12 cellular contexts compared by ENCODE assay signal in genomic region chr4:37604464-37604863, GRCh38.
DNase-seq lines count a peak whose midpoint lies in the region; ATAC-seq and TF ChIP-seq lines count a peak whose summit lies in the region.
"Had no signal": no experiment of that assay in that cellular context is flagged by ENCODE, and none has a peak within 500 bp of the region (broad histone marks: within the 10 kb centered on the region; RNA-seq: fewer than 3 reads in every experiment).

No MANE protein-coding gene starts in this region.

- no peak overlapping the region for H3K4me3 ChIP-seq in fibroblast of pulmonary artery (replicated peaks; ENCODE audit: low read depth, low read length)
- H3K4me3 ChIP-seq: lung, upper lobe of left lung had no signal

- H3K36me3 Mint-ChIP-seq in activated CD4-positive, alpha-beta T cell treated with anti-CD3 and anti-CD28 coated beads, Interleukin-2, amount 10 ng/mL, durations not matched to agents 24 days and 14 days (ENCODE audit: low read depth), result peaks cover 13% of the 10 kb centered on the region
- peaks cover 18% of the 10 kb centered on the region for H3K36me3 Mint-ChIP-seq in type B pancreatic cell
- no peaks in the 10 kb centered on the region for H3K36me3 Mint-ChIP-seq in effector memory CD8-positive, alpha-beta T cell (ENCODE audit: insufficient read depth)

- no peak for TF ChIP-seq CTCF in fibroblast of pulmonary artery (IDR thresholded peaks at IDR 0.05; ENCODE audit: low read length, missing control alignments)
- TF ChIP-seq CTCF in type B pancreatic cell (conservative IDR thresholded peaks at IDR 0.05), result no peak

- ATAC-seq in SK-N-SH treated with all-trans-retinoic acid at 6 μM for 48 hours, result peak; percentile 26; the same call in 1 of the 3 replicates
- ATAC-seq in HG03520 (IDR thresholded peaks at IDR 0.05; ENCODE audit: unreplicated experiment), result no peak
- ATAC-seq in effector memory CD8-positive, alpha-beta T cell (replicated peaks), result no peak
- no peak for ATAC-seq in GM21360 (IDR thresholded peaks at IDR 0.05; ENCODE audit: unreplicated experiment)
- ATAC-seq: T-cell had no signal

- no peaks in the 10 kb centered on the region for H3K27me3 Mint-ChIP-seq in activated CD4-positive, alpha-beta T cell treated with anti-CD3 and anti-CD28 coated beads, Interleukin-2, amount 10 ng/mL, durations not matched to agents 24 days and 14 days
- H3K27me3 Mint-ChIP-seq in type B pancreatic cell, result no peaks in the 10 kb centered on the region
- H3K27me3 Mint-ChIP-seq in effector memory CD8-positive, alpha-beta T cell, result no peaks in the 10 kb centered on the region
- H3K27me3 Mint-ChIP-seq: T-cell had no signal

- intact Hi-C loops in activated CD4-positive, alpha-beta T cell treated with anti-CD3 and anti-CD28 coated beads, Interleukin-2, amount 10 ng/mL, durations not matched to agents 24 days and 14 days (cut with micrococcal nuclease), result loop anchor here (5.0 kb wide), 2 partner anchors 178 to 373 kb away; no protein-coding TSS in a partner anchor

- H3K27ac Mint-ChIP-seq in activated CD4-positive, alpha-beta T cell treated with anti-CD3 and anti-CD28 coated beads, Interleukin-2, amount 10 ng/mL, durations not matched to agents 24 days and 14 days, result peak overlapping the region; percentile 40
- H3K27ac Mint-ChIP-seq in type B pancreatic cell, result peak overlapping the region; percentile 64
- H3K27ac Mint-ChIP-seq in effector memory CD8-positive, alpha-beta T cell, result no peak overlapping the region

- no peak overlapping the region for H3K4me3 Mint-ChIP-seq in activated CD4-positive, alpha-beta T cell treated with anti-CD3 and anti-CD28 coated beads, Interleukin-2, amount 10 ng/mL, durations not matched to agents 24 days and 14 days
- H3K4me3 Mint-ChIP-seq in type B pancreatic cell, result peak overlapping the region; percentile 38
- no peak overlapping the region for H3K4me3 Mint-ChIP-seq in effector memory CD8-positive, alpha-beta T cell
- H3K4me3 Mint-ChIP-seq: T-cell had no signal

- no peak for DNase-seq in activated CD4-positive, alpha-beta T cell treated with anti-CD3 and anti-CD28 coated beads, Interleukin-2, amount 10 ng/mL, durations not matched to agents 24 days and 14 days
- no peak for DNase-seq in activated CD4-positive, alpha-beta T cell treated with anti-CD3 and anti-CD28 coated beads, Interleukin-2, amount 50 U/mL, for 4 hours
- DNase-seq in fibroblast of pulmonary artery (ENCODE audit: low read depth), result peak; percentile 59
- DNase-seq in type B pancreatic cell (ENCODE audit: extremely low spot score, unreplicated experiment), result no peak
- no peak for DNase-seq in effector memory CD8-positive, alpha-beta T cell
- DNase-seq: DMS153, T-cell, upper lobe of left lung had no signal

- H3K9me3 Mint-ChIP-seq in activated CD4-positive, alpha-beta T cell treated with anti-CD3 and anti-CD28 coated beads, Interleukin-2, amount 10 ng/mL, durations not matched to agents 24 days and 14 days, result no peaks in the 10 kb centered on the region
- peaks cover 17% of the 10 kb centered on the region for H3K9me3 Mint-ChIP-seq in type B pancreatic cell
- no peaks in the 10 kb centered on the region for H3K9me3 Mint-ChIP-seq in effector memory CD8-positive, alpha-beta T cell

- peaks cover 15% of the 10 kb centered on the region for H3K4me1 Mint-ChIP-seq in activated CD4-positive, alpha-beta T cell treated with anti-CD3 and anti-CD28 coated beads, Interleukin-2, amount 10 ng/mL, durations not matched to agents 24 days and 14 days
- peaks cover 34% of the 10 kb centered on the region for H3K4me1 Mint-ChIP-seq in type B pancreatic cell (ENCODE audit: unreplicated experiment)
- H3K4me1 Mint-ChIP-seq in effector memory CD8-positive, alpha-beta T cell (ENCODE audit: low read depth in 2 of 2), result peaks cover 4 to 14% of the 10 kb centered on the region in 2 donors

TF ChIP-seq in SK-N-SH treated with all-trans-retinoic acid at 6 μM for 48 hours, 23 proteins besides CTCF, POLR2A, EP300 and RAD21:
- TF ChIP-seq, protein P1, sequence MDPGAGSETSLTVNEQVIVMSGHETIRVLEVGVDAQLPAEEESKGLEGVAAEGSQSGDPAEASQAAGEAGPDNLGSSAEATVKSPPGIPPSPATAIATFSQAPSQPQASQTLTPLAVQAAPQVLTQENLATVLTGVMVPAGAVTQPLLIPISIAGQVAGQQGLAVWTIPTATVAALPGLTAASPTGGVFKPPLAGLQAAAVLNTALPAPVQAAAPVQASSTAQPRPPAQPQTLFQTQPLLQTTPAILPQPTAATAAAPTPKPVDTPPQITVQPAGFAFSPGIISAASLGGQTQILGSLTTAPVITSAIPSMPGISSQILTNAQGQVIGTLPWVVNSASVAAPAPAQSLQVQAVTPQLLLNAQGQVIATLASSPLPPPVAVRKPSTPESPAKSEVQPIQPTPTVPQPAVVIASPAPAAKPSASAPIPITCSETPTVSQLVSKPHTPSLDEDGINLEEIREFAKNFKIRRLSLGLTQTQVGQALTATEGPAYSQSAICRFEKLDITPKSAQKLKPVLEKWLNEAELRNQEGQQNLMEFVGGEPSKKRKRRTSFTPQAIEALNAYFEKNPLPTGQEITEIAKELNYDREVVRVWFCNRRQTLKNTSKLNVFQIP (CRISPR knock-in tag; IDR thresholded peaks at IDR 0.05; ENCODE audit: borderline replicate concordance, low read depth), result no peak
- TF ChIP-seq ZFP3 (CRISPR knock-in tag; IDR thresholded peaks at IDR 0.05), result no peak
- no peak for TF ChIP-seq GLIS3 (CRISPR knock-in tag; IDR thresholded peaks at IDR 0.05)
- TF ChIP-seq ESRRG (CRISPR knock-in tag; IDR thresholded peaks at IDR 0.05), result no peak
- no peak for TF ChIP-seq ISL1 (CRISPR knock-in tag; IDR thresholded peaks at IDR 0.05)
- TF ChIP-seq TOX (CRISPR knock-in tag; IDR thresholded peaks at IDR 0.05; ENCODE audit: borderline replicate concordance), result no peak
- no peak for TF ChIP-seq ZC3H10 (CRISPR knock-in tag; IDR thresholded peaks at IDR 0.05)
- TF ChIP-seq, protein P2, sequence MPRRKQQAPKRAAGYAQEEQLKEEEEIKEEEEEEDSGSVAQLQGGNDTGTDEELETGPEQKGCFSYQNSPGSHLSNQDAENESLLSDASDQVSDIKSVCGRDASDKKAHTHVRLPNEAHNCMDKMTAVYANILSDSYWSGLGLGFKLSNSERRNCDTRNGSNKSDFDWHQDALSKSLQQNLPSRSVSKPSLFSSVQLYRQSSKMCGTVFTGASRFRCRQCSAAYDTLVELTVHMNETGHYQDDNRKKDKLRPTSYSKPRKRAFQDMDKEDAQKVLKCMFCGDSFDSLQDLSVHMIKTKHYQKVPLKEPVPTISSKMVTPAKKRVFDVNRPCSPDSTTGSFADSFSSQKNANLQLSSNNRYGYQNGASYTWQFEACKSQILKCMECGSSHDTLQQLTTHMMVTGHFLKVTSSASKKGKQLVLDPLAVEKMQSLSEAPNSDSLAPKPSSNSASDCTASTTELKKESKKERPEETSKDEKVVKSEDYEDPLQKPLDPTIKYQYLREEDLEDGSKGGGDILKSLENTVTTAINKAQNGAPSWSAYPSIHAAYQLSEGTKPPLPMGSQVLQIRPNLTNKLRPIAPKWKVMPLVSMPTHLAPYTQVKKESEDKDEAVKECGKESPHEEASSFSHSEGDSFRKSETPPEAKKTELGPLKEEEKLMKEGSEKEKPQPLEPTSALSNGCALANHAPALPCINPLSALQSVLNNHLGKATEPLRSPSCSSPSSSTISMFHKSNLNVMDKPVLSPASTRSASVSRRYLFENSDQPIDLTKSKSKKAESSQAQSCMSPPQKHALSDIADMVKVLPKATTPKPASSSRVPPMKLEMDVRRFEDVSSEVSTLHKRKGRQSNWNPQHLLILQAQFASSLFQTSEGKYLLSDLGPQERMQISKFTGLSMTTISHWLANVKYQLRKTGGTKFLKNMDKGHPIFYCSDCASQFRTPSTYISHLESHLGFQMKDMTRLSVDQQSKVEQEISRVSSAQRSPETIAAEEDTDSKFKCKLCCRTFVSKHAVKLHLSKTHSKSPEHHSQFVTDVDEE (CRISPR knock-in tag; IDR thresholded peaks at IDR 0.05), result no peak
- TF ChIP-seq OSR1 (CRISPR knock-in tag; IDR thresholded peaks at IDR 0.05), result no peak
- no peak for TF ChIP-seq PPARA (CRISPR knock-in tag; IDR thresholded peaks at IDR 0.05; ENCODE audit: borderline replicate concordance)

Comparison
In these comparisons a context has a peak if more than half of its experiments do, and no peak if none do; other contexts are left out.
1. H3K27ac Mint-ChIP-seq: peak in activated CD4-positive, alpha-beta T cell treated with anti-CD3 and anti-CD28 coated beads, Interleukin-2, amount 10 ng/mL, durations not matched to agents 24 days and 14 days (single experiment) and type B pancreatic cell (single experiment); none in effector memory CD8-positive, alpha-beta T cell (0 of 2).